Comparison of ENCODE assay signal across 9 cellular contexts in genomic region chr9:117414220-117414905, GRCh38. TPM values are rescaled to one million over a fixed set of nuclear protein-coding genes. Genes with fewer than 3 reads are reported as not detected.
DNase-seq lines count a peak whose midpoint lies in the region; ATAC-seq, FAIRE-seq and TF ChIP-seq lines count a peak whose summit lies in the region.
"Had no signal": no experiment of that assay in that cellular context is flagged by ENCODE, and none has a peak within 500 bp of the region (broad histone marks: within the 10 kb centered on the region; RNA-seq: fewer than 3 reads in every experiment).

No MANE protein-coding gene starts in this region.

- DNase-seq in C1 segment of cervical spinal cord (lab: John Stamatoyannopoulos, UW) (peak in 9 of 14 donors; percentile 38 to 78 (median 50)), M059J (ENCODE audit: low read depth) (peak; percentile 9), endodermal cell (peak; percentile 84), mesothelial cell of epicardium (ENCODE audit: low spot score in 2 of 2, unreplicated experiment in 2 of 2) (peak in 1 of 2 experiments; percentile 62), OCI-M2 (lab: John Stamatoyannopoulos, UW; ENCODE audit: unreplicated experiment) (no peak), GM19239 (ENCODE audit: insufficient read length, low spot score) (no peak)
- no peak for DNase-seq in effector memory CD8-positive, alpha-beta T cell

- H3K4me1 Mint-ChIP-seq in endodermal cell (peaks cover 18% of the 10 kb centered on the region), mesothelial cell of epicardium (peaks cover 12% of the 10 kb centered on the region)
- H3K4me1 Mint-ChIP-seq in effector memory CD8-positive, alpha-beta T cell (ENCODE audit: low read depth in 2 of 2): no peaks in the 10 kb centered on the region

- H3K27me3 Mint-ChIP-seq in endodermal cell (ENCODE audit: insufficient read depth) (peaks cover 47% of the 10 kb centered on the region), mesothelial cell of epicardium (ENCODE audit: low read depth) (peaks cover 50% of the 10 kb centered on the region)
- H3K27me3 Mint-ChIP-seq in effector memory CD8-positive, alpha-beta T cell: peaks cover 30 to 31% of the 10 kb centered on the region in 2 donors

- TF ChIP-seq CTCF in endodermal cell (conservative IDR thresholded peaks at IDR 0.05) (peak; percentile 12), mesothelial cell of epicardium (IDR thresholded peaks at IDR 0.05; ENCODE audit: unreplicated experiment) (no peak)

- peak overlapping the region; percentile 81 for H3K4me3 ChIP-seq in endodermal cell (ENCODE audit: low read length)

- no peaks in the 10 kb centered on the region for H3K4me1 ChIP-seq in endodermal cell (ENCODE audit: control insufficient read depth, insufficient read depth, low read length)

- FAIRE-seq in GM19239 (lab: Jason Lieb, UNC): no peak

- no peak overlapping the region for H3K27ac ChIP-seq in endodermal cell (ENCODE audit: low read depth, low read length)

- H3K27me3 ChIP-seq in endodermal cell (ENCODE audit: control insufficient read depth, insufficient read depth, low read length, poor library complexity, severe bottlenecking): peaks cover 85% of the 10 kb centered on the region

- H3K27ac Mint-ChIP-seq in endodermal cell: no peak overlapping the region
- H3K27ac Mint-ChIP-seq in mesothelial cell of epicardium: no peak overlapping the region
- H3K27ac Mint-ChIP-seq in effector memory CD8-positive, alpha-beta T cell: no peak overlapping the region
- H3K27ac Mint-ChIP-seq: stimulated activated naive CD8-positive, alpha-beta T cell treated with anti-CD3 and anti-CD28 coated beads, Interleukin-15, Interleukin-2, amounts not matched to agents 100 ng/mL and 50 ng/mL, for 24 hours had no signal

- H3K9me3 ChIP-seq in endodermal cell (ENCODE audit: control insufficient read depth, low read length): peaks cover 9% of the 10 kb centered on the region

- H3K9ac ChIP-seq in endodermal cell (ENCODE audit: extremely low read depth, low read length, poor library complexity, severe bottlenecking): no peak overlapping the region

- ATAC-seq in GM19328 (IDR thresholded peaks at IDR 0.05; ENCODE audit: unreplicated experiment): no peak
- no peak for ATAC-seq in effector memory CD8-positive, alpha-beta T cell (replicated peaks)

- H3K36me3 Mint-ChIP-seq in endodermal cell (ENCODE audit: low read depth) (no peaks in the 10 kb centered on the region), mesothelial cell of epicardium (no peaks in the 10 kb centered on the region)
- no peaks in the 10 kb centered on the region for H3K36me3 Mint-ChIP-seq in effector memory CD8-positive, alpha-beta T cell (ENCODE audit: insufficient read depth)

- H3K9me3 Mint-ChIP-seq in endodermal cell (no peaks in the 10 kb centered on the region), mesothelial cell of epicardium (no peaks in the 10 kb centered on the region)
- peaks cover 4 to 9% of the 10 kb centered on the region in 2 donors for H3K9me3 Mint-ChIP-seq in effector memory CD8-positive, alpha-beta T cell

- 0% methylated on average over 77 of the region's 77 CpGs; no CpG with 5 or more reads in 1 of the 2 experiments for WGBS in endodermal cell (ENCODE audit: insufficient coverage in 1 of 2, insufficient read length in 1 of 2), 2 experiments

- H3K4me3 Mint-ChIP-seq in endodermal cell (no peak overlapping the region), mesothelial cell of epicardium (peak overlapping the region; percentile 71)
- H3K4me3 Mint-ChIP-seq in effector memory CD8-positive, alpha-beta T cell: no peak overlapping the region
- H3K4me3 Mint-ChIP-seq: stimulated activated naive CD8-positive, alpha-beta T cell treated with anti-CD3 and anti-CD28 coated beads, Interleukin-15, Interleukin-2, amounts not matched to agents 100 ng/mL and 50 ng/mL, for 24 hours had no signal

- H3K36me3 ChIP-seq in endodermal cell (ENCODE audit: control insufficient read depth, insufficient read depth, low read length): no peaks in the 10 kb centered on the region

RNA-seq across cellular contexts. Expression of gene ASTN2, which starts 0.5 kb away (rescaled TPM):
- 4.2 and 4.3 TPM in 2 replicates for total RNA-seq in M059J (2014; rRNA removed; shearing (Covaris generic))
- total RNA-seq in endodermal cell (10 to 100 TPM in 1 of 2 donors, 1 to 10 TPM in 1; 8.9 to 10.4 TPM), mesothelial cell of epicardium (10.8 to 12.2 TPM (median 10.8 TPM) in 3 replicates)
- 9.6 TPM for polyA plus RNA-seq in endodermal cell (2013, experiment 1 of 2)
- polyA plus RNA-seq in endodermal cell (2013, experiment 2 of 2): 8.4 TPM

Comparison
In these comparisons a context has a peak if more than half of its experiments do, and no peak if none do; other contexts are left out.
1. DNase-seq: peak in C1 segment of cervical spinal cord (9 of 14), M059J (single experiment) and endodermal cell (single experiment); none in OCI-M2 (single experiment), GM19239 (single experiment) and effector memory CD8-positive, alpha-beta T cell (0 of 3).